8 cellular contexts compared by ENCODE assay signal in the genomic region with DNA sequence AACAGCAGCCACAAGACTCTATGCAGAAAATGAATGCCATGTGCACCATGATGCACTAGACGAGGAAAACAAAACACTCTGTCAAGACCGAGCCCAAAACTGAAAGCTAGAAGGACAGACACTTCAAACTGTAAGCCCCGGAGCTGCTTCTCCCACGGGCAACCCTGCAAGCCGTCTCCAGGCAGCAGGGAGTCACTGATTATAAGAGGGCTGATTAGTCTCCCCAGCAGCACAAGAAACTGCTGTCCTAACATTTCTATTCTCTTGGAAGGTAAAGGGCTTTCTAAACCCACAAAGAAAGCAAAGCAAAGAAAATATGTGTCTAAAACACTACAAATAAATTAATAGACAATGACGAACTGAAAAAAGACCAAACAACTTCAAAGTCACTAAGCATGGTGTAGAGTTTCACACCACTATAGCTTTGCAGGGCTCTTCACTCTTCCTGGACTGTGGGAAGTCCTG. TPM values are rescaled to one million over a fixed set of nuclear protein-coding genes. Genes with fewer than 3 reads are reported as not detected.
DNase-seq lines count a peak whose midpoint lies in the region; ATAC-seq and TF ChIP-seq lines count a peak whose summit lies in the region.

No MANE protein-coding gene starts in this region.

- no peaks in the 10 kb centered on the region for H3K9me3 ChIP-seq in neural cell (ENCODE audit: low read length)

- H3K9ac ChIP-seq in neural cell (ENCODE audit: low read length): no peak overlapping the region

- peaks cover 8% of the 10 kb centered on the region for H3K79me2 ChIP-seq in neural cell (replicated peaks; ENCODE audit: insufficient read depth, low read length)

- TF ChIP-seq CTCF in choroid plexus epithelial cell (conservative IDR thresholded peaks at IDR 0.05; ENCODE audit: low read depth, low read length) (no peak), neural cell (IDR thresholded peaks at IDR 0.05; ENCODE audit: poor library complexity, severe bottlenecking) (no peak)

- no peak for TF ChIP-seq EP300 in neural cell (conservative IDR thresholded peaks at IDR 0.05; ENCODE audit: poor library complexity, severe bottlenecking)

- H3K36me3 ChIP-seq in neural cell (ENCODE audit: insufficient read depth, low read length): no peaks in the 10 kb centered on the region

- no peaks in the 10 kb centered on the region for H4K20me1 ChIP-seq in neural cell (ENCODE audit: insufficient read depth)

- peak overlapping the region; percentile 60 for H3K4me2 ChIP-seq in neural cell (ENCODE audit: low read length)

- H2AFZ ChIP-seq in neural cell (ENCODE audit: low read depth, low read length): no peak overlapping the region

- peak; percentile 49 for ATAC-seq in GM21390 (IDR thresholded peaks at IDR 0.05; ENCODE audit: unreplicated experiment)
- no peak for ATAC-seq in GM19467 (IDR thresholded peaks at IDR 0.05; ENCODE audit: unreplicated experiment)

- peak; percentile 25 for DNase-seq in COLO829 (ENCODE audit: low spot score)
- DNase-seq in OCI-M1 (lab: John Stamatoyannopoulos, UW): peak; percentile 80
- DNase-seq in choroid plexus epithelial cell (ENCODE audit: low read depth): peak; percentile 79
- DNase-seq in DMS153 (lab: John Stamatoyannopoulos, UW): no peak
- no peak for DNase-seq in NCI-H187 (lab: John Stamatoyannopoulos, UW)

- H3F3A ChIP-seq in neural cell (ENCODE audit: insufficient read depth, low read length, poor library complexity, severe bottlenecking): no peaks in the 10 kb centered on the region

- no peak for TF ChIP-seq RAD21 in neural cell (conservative IDR thresholded peaks at IDR 0.05)

- H3K27me3 ChIP-seq in neural cell (ENCODE audit: insufficient read depth, low read depth, low read length): no peaks in the 10 kb centered on the region

- H3K4me3 ChIP-seq in choroid plexus epithelial cell (ENCODE audit: low read depth, low read length): peak overlapping the region; percentile 36
- H3K4me3 ChIP-seq in neural cell (ENCODE audit: low read length): peak overlapping the region; percentile 26

- H3K9me2 ChIP-seq in neural cell (ENCODE audit: insufficient read depth, low read length): no peaks in the 10 kb centered on the region

- H3K27ac ChIP-seq in neural cell (ENCODE audit: low read length): no peak overlapping the region

TF ChIP-seq in neural cell, 6 proteins besides CTCF, POLR2A, EP300 and RAD21:
- no peak for TF ChIP-seq SMC3 (conservative IDR thresholded peaks at IDR 0.05; ENCODE audit: poor library complexity)
- TF ChIP-seq, protein P1, sequence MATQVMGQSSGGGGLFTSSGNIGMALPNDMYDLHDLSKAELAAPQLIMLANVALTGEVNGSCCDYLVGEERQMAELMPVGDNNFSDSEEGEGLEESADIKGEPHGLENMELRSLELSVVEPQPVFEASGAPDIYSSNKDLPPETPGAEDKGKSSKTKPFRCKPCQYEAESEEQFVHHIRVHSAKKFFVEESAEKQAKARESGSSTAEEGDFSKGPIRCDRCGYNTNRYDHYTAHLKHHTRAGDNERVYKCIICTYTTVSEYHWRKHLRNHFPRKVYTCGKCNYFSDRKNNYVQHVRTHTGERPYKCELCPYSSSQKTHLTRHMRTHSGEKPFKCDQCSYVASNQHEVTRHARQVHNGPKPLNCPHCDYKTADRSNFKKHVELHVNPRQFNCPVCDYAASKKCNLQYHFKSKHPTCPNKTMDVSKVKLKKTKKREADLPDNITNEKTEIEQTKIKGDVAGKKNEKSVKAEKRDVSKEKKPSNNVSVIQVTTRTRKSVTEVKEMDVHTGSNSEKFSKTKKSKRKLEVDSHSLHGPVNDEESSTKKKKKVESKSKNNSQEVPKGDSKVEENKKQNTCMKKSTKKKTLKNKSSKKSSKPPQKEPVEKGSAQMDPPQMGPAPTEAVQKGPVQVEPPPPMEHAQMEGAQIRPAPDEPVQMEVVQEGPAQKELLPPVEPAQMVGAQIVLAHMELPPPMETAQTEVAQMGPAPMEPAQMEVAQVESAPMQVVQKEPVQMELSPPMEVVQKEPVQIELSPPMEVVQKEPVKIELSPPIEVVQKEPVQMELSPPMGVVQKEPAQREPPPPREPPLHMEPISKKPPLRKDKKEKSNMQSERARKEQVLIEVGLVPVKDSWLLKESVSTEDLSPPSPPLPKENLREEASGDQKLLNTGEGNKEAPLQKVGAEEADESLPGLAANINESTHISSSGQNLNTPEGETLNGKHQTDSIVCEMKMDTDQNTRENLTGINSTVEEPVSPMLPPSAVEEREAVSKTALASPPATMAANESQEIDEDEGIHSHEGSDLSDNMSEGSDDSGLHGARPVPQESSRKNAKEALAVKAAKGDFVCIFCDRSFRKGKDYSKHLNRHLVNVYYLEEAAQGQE (IDR thresholded peaks at IDR 0.05; ENCODE audit: borderline replicate concordance): no peak
- peak; percentile 21 for TF ChIP-seq MXI1 (conservative IDR thresholded peaks at IDR 0.05; ENCODE audit: poor library complexity, severe bottlenecking)

RNA-seq across cellular contexts. Expression of gene TBC1D2B, which starts 15.5 kb away (rescaled TPM):
- polyA plus RNA-seq in neural cell: 8.8 and 9.4 TPM in 2 replicates
- polyA minus RNA-seq in neural cell: 17.8 and 20.8 TPM in 2 replicates

RNA-seq across cellular contexts. Expression of gene SH2D7, which starts 30.4 kb away (rescaled TPM):
- polyA plus RNA-seq in neural cell: not detected in 2 replicates
- polyA minus RNA-seq in neural cell: not detected in 2 replicates

Comparison
In these comparisons a context has a peak if more than half of its experiments do, and no peak if none do; other contexts are left out.
1. DNase-seq: peak in COLO829 (single experiment), OCI-M1 (single experiment) and choroid plexus epithelial cell (single experiment); none in DMS153 (single experiment) and NCI-H187 (0 of 2).